Comparison of ENCODE assay signal across 8 cellular contexts in the genomic region with DNA sequence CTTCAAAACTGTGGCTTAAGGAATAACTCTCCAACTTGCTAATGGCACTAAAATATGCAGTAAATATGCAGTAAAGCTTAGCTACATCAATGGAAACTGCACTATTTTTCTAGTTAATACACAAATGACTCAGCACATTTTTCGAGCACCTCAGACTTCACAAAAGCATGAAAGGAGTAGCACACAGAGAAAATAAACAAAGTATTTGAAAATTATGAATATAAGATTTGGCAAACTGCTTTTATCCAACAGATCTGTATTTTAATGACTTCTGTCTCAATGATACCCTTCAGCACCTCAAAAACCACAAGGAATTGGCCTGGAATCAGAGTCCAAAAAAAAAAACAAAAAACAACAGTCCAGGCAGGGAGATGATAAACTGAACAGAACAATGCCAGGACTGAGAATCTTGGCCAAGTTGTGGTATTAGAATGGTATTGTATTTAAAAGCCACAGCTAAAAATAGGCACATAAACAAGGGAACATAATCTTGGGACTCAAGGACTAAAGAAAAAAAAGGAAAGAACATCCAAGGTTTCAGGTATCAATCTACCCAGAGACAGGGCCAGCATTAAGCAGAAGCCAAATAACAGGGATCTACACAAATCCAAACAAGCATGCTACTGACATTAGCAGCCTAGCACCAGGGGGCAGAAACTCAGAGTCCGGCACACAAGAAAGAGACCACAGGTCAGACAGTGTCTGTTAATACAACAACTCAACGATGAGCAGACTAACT. TPM values are rescaled to one million over a fixed set of nuclear protein-coding genes. Genes with fewer than 3 reads are reported as not detected.
A peak's percentile ranks its signal among the peaks of the same experiment; 100 is the strongest.
DNase-seq lines count a peak whose midpoint lies in the region; ATAC-seq and TF ChIP-seq lines count a peak whose summit lies in the region.

No MANE protein-coding gene starts in this region.

- H4K8ac ChIP-seq in trophoblast cell (ENCODE audit: low read depth, low read length): no peak overlapping the region

- peak overlapping the region in 1 of 2 donors; percentile 42 for H3K27ac Mint-ChIP-seq in stimulated activated naive CD8-positive, alpha-beta T cell treated with anti-CD3 and anti-CD28 coated beads, Interleukin-15, amount 100 ng/mL, for 72 hours

- H3K79me2 ChIP-seq in trophoblast cell (ENCODE audit: control insufficient read depth, insufficient read depth, low read length, poor library complexity): peaks cover 9% of the 10 kb centered on the region

- no peaks in the 10 kb centered on the region for H3K9me3 ChIP-seq in trophoblast cell (ENCODE audit: insufficient read depth, low read depth, low read length)

- DNase-seq in Ammon's horn (ENCODE audit: low spot score): peak; percentile 61
- peak; percentile 98 for DNase-seq in fibroblast of gingiva (ENCODE audit: low read depth)
- DNase-seq in trophoblast cell: no peak
- no peak for DNase-seq in stimulated activated naive CD8-positive, alpha-beta T cell treated with anti-CD3 and anti-CD28 coated beads, Interleukin-15, amount 100 ng/mL, for 72 hours

- H4K12ac ChIP-seq in trophoblast cell (ENCODE audit: low read depth, low read length): no peak overlapping the region

- H2AK5ac ChIP-seq in trophoblast cell (ENCODE audit: low read length): no peak overlapping the region

- peak overlapping the region; percentile 64 for H3K27ac ChIP-seq in trophoblast cell (ENCODE audit: low read depth, low read length)

- H2BK120ac ChIP-seq in trophoblast cell (ENCODE audit: insufficient read depth, low read length, poor library complexity): no peak overlapping the region

- no peak overlapping the region for H2BK5ac ChIP-seq in trophoblast cell (ENCODE audit: low read depth, low read length, poor library complexity)

- H3K79me1 ChIP-seq in trophoblast cell (ENCODE audit: low read length): peaks cover 5% of the 10 kb centered on the region

- peaks cover 4 to 12% of the 10 kb centered on the region in 2 experiments for H3K4me1 ChIP-seq in trophoblast cell (ENCODE audit: control insufficient read depth in 1 of 2, insufficient read depth in 2 of 2, low read length in 2 of 2)

- no peak overlapping the region for H3K4me2 ChIP-seq in trophoblast cell (ENCODE audit: low read length)

- H3K27me3 ChIP-seq in trophoblast cell (ENCODE audit: insufficient read depth, low read length): no peaks in the 10 kb centered on the region

- no peak overlapping the region for H3K9ac ChIP-seq in trophoblast cell (ENCODE audit: low read length)

- peaks cover 95% of the 10 kb centered on the region for H3K4me1 Mint-ChIP-seq in stimulated activated naive CD8-positive, alpha-beta T cell treated with anti-CD3 and anti-CD28 coated beads, Interleukin-15, amount 100 ng/mL, for 72 hours

- H3K23ac ChIP-seq in trophoblast cell (ENCODE audit: low read length): no peak overlapping the region

- ATAC-seq in GM21619 (IDR thresholded peaks at IDR 0.05; ENCODE audit: unreplicated experiment): peak; percentile 37
- ATAC-seq in SK-N-SH treated with all-trans-retinoic acid at 6 μM for 48 hours: peak; percentile 89
- ATAC-seq in HG03460 (IDR thresholded peaks at IDR 0.05; ENCODE audit: unreplicated experiment): no peak
- ATAC-seq in stimulated activated naive CD8-positive, alpha-beta T cell treated with anti-CD3 and anti-CD28 coated beads, Interleukin-15, amount 100 ng/mL, for 72 hours: no peak
- ATAC-seq in GM19351 (IDR thresholded peaks at IDR 0.05; ENCODE audit: unreplicated experiment): no peak

- no peak overlapping the region for H2AFZ ChIP-seq in trophoblast cell (ENCODE audit: insufficient read depth, low read length, poor library complexity)

- H3K14ac ChIP-seq in trophoblast cell (ENCODE audit: low read length): no peak overlapping the region

- no peaks in the 10 kb centered on the region for H3K27me3 Mint-ChIP-seq in stimulated activated naive CD8-positive, alpha-beta T cell treated with anti-CD3 and anti-CD28 coated beads, Interleukin-15, amount 100 ng/mL, for 72 hours

- peaks cover 9% of the 10 kb centered on the region in 2 donors for H3K9me3 Mint-ChIP-seq in stimulated activated naive CD8-positive, alpha-beta T cell treated with anti-CD3 and anti-CD28 coated beads, Interleukin-15, amount 100 ng/mL, for 72 hours

- H2BK12ac ChIP-seq in trophoblast cell (ENCODE audit: low read length): no peak overlapping the region

- H3K36me3 ChIP-seq in trophoblast cell (ENCODE audit: control insufficient read depth in 1 of 2, insufficient read depth in 2 of 2, low read length in 2 of 2): peaks cover 0 to under 1% of the 10 kb centered on the region in 2 experiments

- H3K4me3 Mint-ChIP-seq in stimulated activated naive CD8-positive, alpha-beta T cell treated with anti-CD3 and anti-CD28 coated beads, Interleukin-15, amount 100 ng/mL, for 72 hours: peak overlapping the region in 1 of 2 donors; percentile 11

- H3K4me3 ChIP-seq in trophoblast cell (ENCODE audit: low read depth, low read length): no peak overlapping the region

- H3K18ac ChIP-seq in trophoblast cell (ENCODE audit: low read length): no peak overlapping the region

- no peak overlapping the region for H4K91ac ChIP-seq in trophoblast cell (ENCODE audit: low read depth, low read length)

- WGBS in trophoblast cell (ENCODE audit: extremely low coverage, insufficient coverage, insufficient read length): no CpG with 5 or more reads among the region's 3 CpGs

- H3K4ac ChIP-seq in trophoblast cell (ENCODE audit: low read depth, low read length): no peak overlapping the region

TF ChIP-seq in SK-N-SH treated with all-trans-retinoic acid at 6 μM for 48 hours, 23 proteins besides CTCF, POLR2A, EP300 and RAD21:
- TF ChIP-seq, protein P1, sequence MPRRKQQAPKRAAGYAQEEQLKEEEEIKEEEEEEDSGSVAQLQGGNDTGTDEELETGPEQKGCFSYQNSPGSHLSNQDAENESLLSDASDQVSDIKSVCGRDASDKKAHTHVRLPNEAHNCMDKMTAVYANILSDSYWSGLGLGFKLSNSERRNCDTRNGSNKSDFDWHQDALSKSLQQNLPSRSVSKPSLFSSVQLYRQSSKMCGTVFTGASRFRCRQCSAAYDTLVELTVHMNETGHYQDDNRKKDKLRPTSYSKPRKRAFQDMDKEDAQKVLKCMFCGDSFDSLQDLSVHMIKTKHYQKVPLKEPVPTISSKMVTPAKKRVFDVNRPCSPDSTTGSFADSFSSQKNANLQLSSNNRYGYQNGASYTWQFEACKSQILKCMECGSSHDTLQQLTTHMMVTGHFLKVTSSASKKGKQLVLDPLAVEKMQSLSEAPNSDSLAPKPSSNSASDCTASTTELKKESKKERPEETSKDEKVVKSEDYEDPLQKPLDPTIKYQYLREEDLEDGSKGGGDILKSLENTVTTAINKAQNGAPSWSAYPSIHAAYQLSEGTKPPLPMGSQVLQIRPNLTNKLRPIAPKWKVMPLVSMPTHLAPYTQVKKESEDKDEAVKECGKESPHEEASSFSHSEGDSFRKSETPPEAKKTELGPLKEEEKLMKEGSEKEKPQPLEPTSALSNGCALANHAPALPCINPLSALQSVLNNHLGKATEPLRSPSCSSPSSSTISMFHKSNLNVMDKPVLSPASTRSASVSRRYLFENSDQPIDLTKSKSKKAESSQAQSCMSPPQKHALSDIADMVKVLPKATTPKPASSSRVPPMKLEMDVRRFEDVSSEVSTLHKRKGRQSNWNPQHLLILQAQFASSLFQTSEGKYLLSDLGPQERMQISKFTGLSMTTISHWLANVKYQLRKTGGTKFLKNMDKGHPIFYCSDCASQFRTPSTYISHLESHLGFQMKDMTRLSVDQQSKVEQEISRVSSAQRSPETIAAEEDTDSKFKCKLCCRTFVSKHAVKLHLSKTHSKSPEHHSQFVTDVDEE (CRISPR knock-in tag; IDR thresholded peaks at IDR 0.05): no peak
- TF ChIP-seq ISL1 (CRISPR knock-in tag; IDR thresholded peaks at IDR 0.05): peak; percentile 62

RNA-seq across cellular contexts. Expression of a gene that starts 21.4 kb away (rescaled TPM):
- polyA plus RNA-seq in trophoblast cell (2013): 48.2 and 49.2 TPM in 2 replicates

Comparison
In these comparisons a context has a peak if more than half of its experiments do, and no peak if none do; other contexts are left out.
1. DNase-seq: peak in Ammon's horn (single experiment) and fibroblast of gingiva (single experiment); none in trophoblast cell (0 of 2) and stimulated activated naive CD8-positive, alpha-beta T cell treated with anti-CD3 and anti-CD28 coated beads, Interleukin-15, amount 100 ng/mL, for 72 hours (0 of 2).
2. ATAC-seq: peak in GM21619 (single experiment) and SK-N-SH treated with all-trans-retinoic acid at 6 μM for 48 hours (single experiment); none in HG03460 (single experiment), stimulated activated naive CD8-positive, alpha-beta T cell treated with anti-CD3 and anti-CD28 coated beads, Interleukin-15, amount 100 ng/mL, for 72 hours (single experiment) and GM19351 (single experiment).